ENCODE assay signal across 12 cellular contexts in genomic region chr4:89305712-89306437, GRCh38. TPM values are rescaled to one million over a fixed set of nuclear protein-coding genes. Genes with fewer than 3 reads are reported as not detected.
DNase-seq lines count a peak whose midpoint lies in the region; ATAC-seq and TF ChIP-seq lines count a peak whose summit lies in the region.
"Had no signal": no experiment of that assay in that cellular context is flagged by ENCODE, and none has a peak within 500 bp of the region (broad histone marks: within the 10 kb centered on the region; RNA-seq: fewer than 3 reads in every experiment).

No MANE protein-coding gene starts in this region.

- peaks cover 6 to 58% (median 41%) of the 10 kb centered on the region in 4 donors for H3K4me1 ChIP-seq in transverse colon

- no peaks in the 10 kb centered on the region for H3K9me3 ChIP-seq in transverse colon

- TF ChIP-seq CTCF in transverse colon (IDR thresholded peaks at IDR 0.05), result no peak

- H3K27me3 Mint-ChIP-seq in activated naive CD4-positive, alpha-beta T cell treated with anti-CD3 and anti-CD28 coated beads, Interleukin-2, amount 10 ng/mL, durations not matched to agents 7 days and 5 days, result no peaks in the 10 kb centered on the region
- H3K27me3 Mint-ChIP-seq in activated naive CD8-positive, alpha-beta T cell, result no peaks in the 10 kb centered on the region

- peak overlapping the region; percentile 81 to 88 (median 85) for H3K27ac ChIP-seq in transverse colon

- H3K27ac Mint-ChIP-seq in activated naive CD4-positive, alpha-beta T cell treated with anti-CD3 and anti-CD28 coated beads, Interleukin-2, amount 10 ng/mL, durations not matched to agents 7 days and 5 days, result peak overlapping the region; percentile 88
- peak overlapping the region; percentile 86 for H3K27ac Mint-ChIP-seq in activated naive CD8-positive, alpha-beta T cell

- 33 to 37% methylated on average over 7 to 8 of the region's 8 CpGs for WGBS in transverse colon (ENCODE audit: low coverage in 1 of 2), 2 donors

- no peaks in the 10 kb centered on the region for H3K9me3 Mint-ChIP-seq in activated naive CD4-positive, alpha-beta T cell treated with anti-CD3 and anti-CD28 coated beads, Interleukin-2, amount 10 ng/mL, durations not matched to agents 7 days and 5 days
- H3K9me3 Mint-ChIP-seq in activated naive CD8-positive, alpha-beta T cell (ENCODE audit: low read depth), result no peaks in the 10 kb centered on the region

- intact Hi-C loops in transverse colon (cut with DNase I; ENCODE audit: low total_unique reads), result no loop called here

- H3K27me3 ChIP-seq in transverse colon, result no peaks in the 10 kb centered on the region

- H3K4me3 Mint-ChIP-seq in activated naive CD4-positive, alpha-beta T cell treated with anti-CD3 and anti-CD28 coated beads, Interleukin-2, amount 10 ng/mL, durations not matched to agents 7 days and 5 days, result peak overlapping the region; percentile 86
- H3K4me3 Mint-ChIP-seq in activated naive CD8-positive, alpha-beta T cell, result peak overlapping the region; percentile 96

- no peak for TF ChIP-seq POLR2A in transverse colon (IDR thresholded peaks at IDR 0.05)

- in situ Hi-C loops in transverse colon (cut with MboI; ENCODE audit: low pct_ligation_motif_present in 1 of 4, low pct_unique_long_range_greater_than_20kb in 1 of 4, low sequenced_read_pairs in 3 of 4), result no loop called here

- H3K4me3 ChIP-seq in transverse colon, result peak overlapping the region in 3 of 4 donors; percentile 67 to 88 (median 77)

- peaks cover 42% of the 10 kb centered on the region for H3K36me3 Mint-ChIP-seq in activated naive CD4-positive, alpha-beta T cell treated with anti-CD3 and anti-CD28 coated beads, Interleukin-2, amount 10 ng/mL, durations not matched to agents 7 days and 5 days
- H3K36me3 Mint-ChIP-seq in activated naive CD8-positive, alpha-beta T cell, result peaks cover 7% of the 10 kb centered on the region

- CTCF ChIA-PET in activated naive CD4-positive, alpha-beta T cell treated with anti-CD3 and anti-CD28 coated beads, Interleukin-2, amount 10 ng/mL, durations not matched to agents 7 days and 5 days (lab: Charles Lee), result interaction anchor here (1.5 to 1.8 kb wide), 2 partner anchors 11 to 16 kb away, joined by 3 to 9 read pairs; no protein-coding TSS in a partner anchor

- DNase-seq in activated naive CD4-positive, alpha-beta T cell treated with anti-CD3 and anti-CD28 coated beads, Interleukin-2, amount 10 ng/mL, durations not matched to agents 7 days and 5 days, result peak; percentile 41
- DNase-seq in activated naive CD4-positive, alpha-beta T cell treated with Interleukin-2 at 50 U/mL for 16 hours, result no peak
- DNase-seq in iris pigment epithelial cell (ENCODE audit: low read depth) (peak; percentile 65), transverse colon (no peak), NCI-H526 (lab: John Stamatoyannopoulos, UW) (no peak)
- DNase-seq in activated CD8-positive, alpha-beta memory T cell treated with anti-CD3 and anti-CD28 coated beads, Interleukin-2, amount 50 U/mL, for 4 hours, result no peak
- DNase-seq: activated gamma-delta T cell treated with Interleukin-2 at 50 U/mL for 16 hours, DND-41, occipital lobe had no signal

- no peak for ATAC-seq in HG02970 (IDR thresholded peaks at IDR 0.05; ENCODE audit: low FRiP score, unreplicated experiment)
- ATAC-seq: HCT116 had no signal

- TF ChIP-seq EP300 in transverse colon (IDR thresholded peaks at IDR 0.05; ENCODE audit: low read depth), result no peak

- peaks cover 59% of the 10 kb centered on the region for H3K4me1 Mint-ChIP-seq in activated naive CD4-positive, alpha-beta T cell treated with anti-CD3 and anti-CD28 coated beads, Interleukin-2, amount 10 ng/mL, durations not matched to agents 7 days and 5 days
- H3K4me1 Mint-ChIP-seq in activated naive CD8-positive, alpha-beta T cell (ENCODE audit: low read depth), result peaks cover 79% of the 10 kb centered on the region

- no peaks in the 10 kb centered on the region for H3K36me3 ChIP-seq in transverse colon

RNA-seq across cellular contexts. Expression of gene GPRIN3, which starts 1.7 kb away (rescaled TPM):
- total RNA-seq in transverse colon, result 10 to 100 TPM; 10.1 to 21.4 (median 12.8) TPM

Comparison
In these comparisons a context has a peak if more than half of its experiments do, and no peak if none do; other contexts are left out.
1. DNase-seq: peak in activated naive CD4-positive, alpha-beta T cell treated with anti-CD3 and anti-CD28 coated beads, Interleukin-2, amount 10 ng/mL, durations not matched to agents 7 days and 5 days (single experiment) and iris pigment epithelial cell (single experiment); none in activated naive CD4-positive, alpha-beta T cell treated with Interleukin-2 at 50 U/mL for 16 hours (single experiment), transverse colon (single experiment), NCI-H526 (0 of 2) and activated CD8-positive, alpha-beta memory T cell treated with anti-CD3 and anti-CD28 coated beads, Interleukin-2, amount 50 U/mL, for 4 hours (single experiment).